4 cellular contexts compared by ENCODE assay signal in the genomic region with DNA sequence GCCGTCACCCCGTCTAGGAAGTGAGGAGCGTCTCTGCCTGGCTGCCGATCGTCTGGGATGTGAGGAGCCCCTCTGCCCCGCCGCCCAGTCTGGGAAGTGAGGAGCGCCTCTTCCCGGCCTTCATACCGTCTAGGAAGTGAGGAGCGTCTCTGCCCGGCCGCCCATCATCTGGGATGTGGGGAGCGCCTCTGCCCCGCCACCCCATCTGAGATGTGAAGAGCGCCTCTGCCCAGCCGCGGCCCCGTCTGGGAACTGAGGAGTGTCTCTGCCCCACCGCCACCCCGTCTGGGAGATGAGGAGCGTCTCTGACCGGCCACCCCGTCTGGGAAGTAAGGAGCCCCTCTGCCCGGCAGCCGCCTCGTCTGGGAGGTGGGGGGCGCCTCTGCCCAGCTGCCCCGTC. TPM values are rescaled to one million over a fixed set of nuclear protein-coding genes. Genes with fewer than 3 reads are reported as not detected.
"Had no signal": no experiment of that assay in that cellular context is flagged by ENCODE, and none has a peak within 500 bp of the region (broad histone marks: within the 10 kb centered on the region; RNA-seq: fewer than 3 reads in every experiment).

No MANE protein-coding gene starts in this region.

RNA-seq across cellular contexts. Expression of gene PCDH8, which starts 30.6 kb away (rescaled TPM):
- total RNA-seq: LHCN-M2, M059J, MCF 10A, NCI-H460 had no signal
